1 cellular context compared by ENCODE assay signal in the genomic region with DNA sequence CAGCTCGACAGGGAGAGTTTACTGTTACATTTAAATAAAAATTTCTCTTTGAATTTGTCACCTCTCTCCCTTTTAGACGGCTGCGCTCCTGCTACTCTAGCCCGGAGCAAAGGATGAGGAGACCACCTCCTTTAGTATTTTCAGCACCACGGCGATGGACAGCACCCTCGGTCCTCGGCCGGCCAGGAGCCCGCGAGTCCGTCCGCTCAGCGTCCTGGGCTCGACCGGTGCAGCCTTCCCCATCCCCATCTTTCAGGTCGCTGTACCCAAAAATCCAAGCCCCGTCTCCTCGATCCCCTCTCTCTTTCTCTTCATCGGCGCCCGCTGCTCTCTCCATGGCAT.
A peak's percentile ranks its signal among the peaks of the same experiment; 100 is the strongest.
TF ChIP-seq lines count a peak whose summit lies in the region.

No MANE protein-coding gene starts in this region.

TF ChIP-seq in HepG2, 621 proteins besides CTCF, POLR2A, EP300 and RAD21 (continued from another document):
- TF ChIP-seq, protein P1, sequence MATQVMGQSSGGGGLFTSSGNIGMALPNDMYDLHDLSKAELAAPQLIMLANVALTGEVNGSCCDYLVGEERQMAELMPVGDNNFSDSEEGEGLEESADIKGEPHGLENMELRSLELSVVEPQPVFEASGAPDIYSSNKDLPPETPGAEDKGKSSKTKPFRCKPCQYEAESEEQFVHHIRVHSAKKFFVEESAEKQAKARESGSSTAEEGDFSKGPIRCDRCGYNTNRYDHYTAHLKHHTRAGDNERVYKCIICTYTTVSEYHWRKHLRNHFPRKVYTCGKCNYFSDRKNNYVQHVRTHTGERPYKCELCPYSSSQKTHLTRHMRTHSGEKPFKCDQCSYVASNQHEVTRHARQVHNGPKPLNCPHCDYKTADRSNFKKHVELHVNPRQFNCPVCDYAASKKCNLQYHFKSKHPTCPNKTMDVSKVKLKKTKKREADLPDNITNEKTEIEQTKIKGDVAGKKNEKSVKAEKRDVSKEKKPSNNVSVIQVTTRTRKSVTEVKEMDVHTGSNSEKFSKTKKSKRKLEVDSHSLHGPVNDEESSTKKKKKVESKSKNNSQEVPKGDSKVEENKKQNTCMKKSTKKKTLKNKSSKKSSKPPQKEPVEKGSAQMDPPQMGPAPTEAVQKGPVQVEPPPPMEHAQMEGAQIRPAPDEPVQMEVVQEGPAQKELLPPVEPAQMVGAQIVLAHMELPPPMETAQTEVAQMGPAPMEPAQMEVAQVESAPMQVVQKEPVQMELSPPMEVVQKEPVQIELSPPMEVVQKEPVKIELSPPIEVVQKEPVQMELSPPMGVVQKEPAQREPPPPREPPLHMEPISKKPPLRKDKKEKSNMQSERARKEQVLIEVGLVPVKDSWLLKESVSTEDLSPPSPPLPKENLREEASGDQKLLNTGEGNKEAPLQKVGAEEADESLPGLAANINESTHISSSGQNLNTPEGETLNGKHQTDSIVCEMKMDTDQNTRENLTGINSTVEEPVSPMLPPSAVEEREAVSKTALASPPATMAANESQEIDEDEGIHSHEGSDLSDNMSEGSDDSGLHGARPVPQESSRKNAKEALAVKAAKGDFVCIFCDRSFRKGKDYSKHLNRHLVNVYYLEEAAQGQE (IDR thresholded peaks at IDR 0.05; ENCODE audit: borderline replicate concordance in 1 of 2, low read depth in 1 of 2, low read length in 2 of 2), result peak; percentile 76 to 94
- TF ChIP-seq, protein P2, sequence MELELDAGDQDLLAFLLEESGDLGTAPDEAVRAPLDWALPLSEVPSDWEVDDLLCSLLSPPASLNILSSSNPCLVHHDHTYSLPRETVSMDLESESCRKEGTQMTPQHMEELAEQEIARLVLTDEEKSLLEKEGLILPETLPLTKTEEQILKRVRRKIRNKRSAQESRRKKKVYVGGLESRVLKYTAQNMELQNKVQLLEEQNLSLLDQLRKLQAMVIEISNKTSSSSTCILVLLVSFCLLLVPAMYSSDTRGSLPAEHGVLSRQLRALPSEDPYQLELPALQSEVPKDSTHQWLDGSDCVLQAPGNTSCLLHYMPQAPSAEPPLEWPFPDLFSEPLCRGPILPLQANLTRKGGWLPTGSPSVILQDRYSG (CRISPR knock-in tag; IDR thresholded peaks at IDR 0.05), result no peak
- no peak for TF ChIP-seq NAIF1 (CRISPR knock-in tag; IDR thresholded peaks at IDR 0.05; ENCODE audit: borderline replicate concordance)
- no peak for TF ChIP-seq TBP (CRISPR knock-in tag; IDR thresholded peaks at IDR 0.05)
